Comparison of ENCODE assay signal across 1 cellular context in genomic region chr16:85350146-85350728, GRCh38.
TF ChIP-seq lines count a peak whose summit lies in the region.

No MANE protein-coding gene starts in this region.

TF ChIP-seq in SK-N-SH, 30 proteins besides CTCF, POLR2A, EP300 and RAD21 (continued from another document):
- TF ChIP-seq, protein P1, sequence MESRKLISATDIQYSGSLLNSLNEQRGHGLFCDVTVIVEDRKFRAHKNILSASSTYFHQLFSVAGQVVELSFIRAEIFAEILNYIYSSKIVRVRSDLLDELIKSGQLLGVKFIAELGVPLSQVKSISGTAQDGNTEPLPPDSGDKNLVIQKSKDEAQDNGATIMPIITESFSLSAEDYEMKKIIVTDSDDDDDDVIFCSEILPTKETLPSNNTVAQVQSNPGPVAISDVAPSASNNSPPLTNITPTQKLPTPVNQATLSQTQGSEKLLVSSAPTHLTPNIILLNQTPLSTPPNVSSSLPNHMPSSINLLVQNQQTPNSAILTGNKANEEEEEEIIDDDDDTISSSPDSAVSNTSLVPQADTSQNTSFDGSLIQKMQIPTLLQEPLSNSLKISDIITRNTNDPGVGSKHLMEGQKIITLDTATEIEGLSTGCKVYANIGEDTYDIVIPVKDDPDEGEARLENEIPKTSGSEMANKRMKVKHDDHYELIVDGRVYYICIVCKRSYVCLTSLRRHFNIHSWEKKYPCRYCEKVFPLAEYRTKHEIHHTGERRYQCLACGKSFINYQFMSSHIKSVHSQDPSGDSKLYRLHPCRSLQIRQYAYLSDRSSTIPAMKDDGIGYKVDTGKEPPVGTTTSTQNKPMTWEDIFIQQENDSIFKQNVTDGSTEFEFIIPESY (IDR thresholded peaks at IDR 0.05; ENCODE audit: borderline replicate concordance, low read depth): no peak
- TF ChIP-seq USF2 (IDR thresholded peaks at IDR 0.05; ENCODE audit: borderline replicate concordance, low read depth, low read length) (no peak), FOXM1 (IDR thresholded peaks at IDR 0.05; ENCODE audit: low read depth) (no peak), TEAD4 (IDR thresholded peaks at IDR 0.05; ENCODE audit: borderline replicate concordance, insufficient read depth) (no peak), SIN3A (IDR thresholded peaks at IDR 0.05; ENCODE audit: borderline replicate concordance, low read depth, low read length) (no peak), POLR2AphosphoS5 (IDR thresholded peaks at IDR 0.05; ENCODE audit: low read depth, low read length) (no peak), JUND (IDR thresholded peaks at IDR 0.05) (no peak), ELF1 (IDR thresholded peaks at IDR 0.05) (no peak)
